Comparison of ENCODE assay signal across 1 cellular context in genomic region chr2:142863485-142863921, GRCh38.
TF ChIP-seq lines count a peak whose summit lies in the region.

No MANE protein-coding gene starts in this region.

TF ChIP-seq in GM23338, 12 proteins besides CTCF, POLR2A, EP300 and RAD21 (continued from another document):
- TF ChIP-seq ZNF462 (CRISPR knock-in tag; IDR thresholded peaks at IDR 0.05), result no peak
